Comparison of ENCODE assay signal across 18 cellular contexts in the genomic region with DNA sequence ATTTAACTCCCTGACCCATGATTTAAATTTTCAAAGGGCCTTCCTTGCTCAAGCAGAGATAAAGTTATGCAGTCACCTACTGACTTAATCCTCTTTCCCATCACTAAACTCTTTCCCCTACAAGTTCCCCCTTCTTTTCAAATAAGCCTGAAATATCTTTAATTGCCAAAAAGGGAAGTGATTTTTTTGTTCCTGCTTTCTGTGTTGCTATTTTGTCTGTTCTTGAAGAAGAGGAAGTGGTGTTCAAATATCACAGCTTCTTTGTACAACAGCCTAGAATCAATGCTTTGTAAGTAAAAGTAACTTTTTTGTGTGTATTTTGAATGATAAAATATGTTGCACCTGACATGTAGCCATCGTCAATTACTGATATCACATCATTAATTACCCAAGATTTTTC.
A peak's percentile ranks its signal among the peaks of the same experiment; 100 is the strongest.
DNase-seq lines count a peak whose midpoint lies in the region; ATAC-seq and TF ChIP-seq lines count a peak whose summit lies in the region.
"Had no signal": no experiment of that assay in that cellular context is flagged by ENCODE, and none has a peak within 500 bp of the region (broad histone marks: within the 10 kb centered on the region; RNA-seq: fewer than 3 reads in every experiment).

No MANE protein-coding gene starts in this region.

- intact Hi-C loops in activated CD4-positive, alpha-beta T cell treated with anti-CD3 and anti-CD28 coated beads, Interleukin-2, amount 10 ng/mL, durations not matched to agents 24 days and 14 days (cut with micrococcal nuclease): no loop called here
- intact Hi-C loops in Right ventricle myocardium superior (cut with DNase I): no loop called here

- POLR2A ChIA-PET in WTC11 (lab: Charles Lee): no interaction called here

- no peak overlapping the region for H3K9ac ChIP-seq in neural progenitor cell

- H3K4me3 ChIP-seq in neural progenitor cell: no peak overlapping the region
- H3K4me3 ChIP-seq: smooth muscle cell, vagina had no signal

- CTCF ChIA-PET in WTC11 (lab: Charles Lee): no interaction called here

- no peaks in the 10 kb centered on the region for H3K36me3 ChIP-seq in neural progenitor cell
- H3K36me3 ChIP-seq: vagina had no signal

- TF ChIP-seq CTCF in WTC11 (IDR thresholded peaks at IDR 0.05) (no peak), neural progenitor cell (IDR thresholded peaks at IDR 0.05) (no peak)

- H3K4me2 ChIP-seq in neural progenitor cell: peak overlapping the region; percentile 42
- H3K4me2 ChIP-seq: smooth muscle cell had no signal

- peak overlapping the region; percentile 57 for H3K27ac ChIP-seq in neural progenitor cell
- H3K27ac ChIP-seq: vagina had no signal

- no peak overlapping the region for H2AFZ ChIP-seq in neural progenitor cell (replicated peaks)

- H3K4me3 Mint-ChIP-seq in WTC11: no peak overlapping the region
- no peak overlapping the region for H3K4me3 Mint-ChIP-seq in neural progenitor cell
- no peak overlapping the region for H3K4me3 Mint-ChIP-seq in activated CD4-positive, alpha-beta T cell treated with anti-CD3 and anti-CD28 coated beads, Interleukin-2, amount 10 ng/mL, durations not matched to agents 24 days and 14 days
- H3K4me3 Mint-ChIP-seq: neural crest cell had no signal

- peak overlapping the region; percentile 3; the same call in 1 of the 2 replicates for H3K27ac Mint-ChIP-seq in WTC11
- no peak overlapping the region for H3K27ac Mint-ChIP-seq in neural progenitor cell
- H3K27ac Mint-ChIP-seq in activated CD4-positive, alpha-beta T cell treated with anti-CD3 and anti-CD28 coated beads, Interleukin-2, amount 10 ng/mL, durations not matched to agents 24 days and 14 days: no peak overlapping the region

- H3K36me3 Mint-ChIP-seq in WTC11 (no peaks in the 10 kb centered on the region), neural progenitor cell (no peaks in the 10 kb centered on the region)
- H3K36me3 Mint-ChIP-seq in activated CD4-positive, alpha-beta T cell treated with anti-CD3 and anti-CD28 coated beads, Interleukin-2, amount 10 ng/mL, durations not matched to agents 24 days and 14 days (ENCODE audit: low read depth): no peaks in the 10 kb centered on the region

- H3K27me3 Mint-ChIP-seq in WTC11 (ENCODE audit: low read depth) (no peaks in the 10 kb centered on the region), neural progenitor cell (ENCODE audit: insufficient read depth, low read depth) (no peaks in the 10 kb centered on the region)
- no peaks in the 10 kb centered on the region for H3K27me3 Mint-ChIP-seq in activated CD4-positive, alpha-beta T cell treated with anti-CD3 and anti-CD28 coated beads, Interleukin-2, amount 10 ng/mL, durations not matched to agents 24 days and 14 days

- H3K9me3 Mint-ChIP-seq in WTC11 (no peaks in the 10 kb centered on the region), neural progenitor cell (peaks cover 8% of the 10 kb centered on the region)
- H3K9me3 Mint-ChIP-seq in activated CD4-positive, alpha-beta T cell treated with anti-CD3 and anti-CD28 coated beads, Interleukin-2, amount 10 ng/mL, durations not matched to agents 24 days and 14 days: no peaks in the 10 kb centered on the region
- H3K9me3 Mint-ChIP-seq: neural crest cell had no signal

- DNase-seq in GF-D8 (lab: John Stamatoyannopoulos, UW) (peak; percentile 59), NOMO-1 treated with dmso at 0.1 percent for 144 hours (lab: John Stamatoyannopoulos, UW; ENCODE audit: unreplicated experiment) (peak; percentile 77), WTC11 (ENCODE audit: low spot score) (no peak), neural progenitor cell (ENCODE audit: low spot score) (peak; percentile 7), Right ventricle myocardium superior (no peak)
- no peak for DNase-seq in activated CD4-positive, alpha-beta T cell treated with anti-CD3 and anti-CD28 coated beads, Interleukin-2, amount 10 ng/mL, durations not matched to agents 24 days and 14 days
- DNase-seq: activated CD4-positive, alpha-beta T cell treated with anti-CD3 and anti-CD28 coated beads, Interleukin-2, amount 50 U/mL, for 48 hours; activated naive CD4-positive, alpha-beta T cell; amniotic stem cell; DMS79 treated with DMSO at 0.1 percent for 48 hours; NCI-H1436; stimulated activated CD4-positive, alpha-beta T cell treated with anti-CD3 and anti-CD28 coated beads, Interleukin-4, amount 100 ng/mL, for 4 hours; substantia nigra had no signal

- no peaks in the 10 kb centered on the region for H3K27me3 ChIP-seq in neural progenitor cell
- H3K27me3 ChIP-seq: vagina had no signal

- ATAC-seq in WTC11: no peak
- no peak for ATAC-seq in Right ventricle myocardium superior (ENCODE audit: poor library complexity)
- ATAC-seq in GM18909 (IDR thresholded peaks at IDR 0.05; ENCODE audit: poor library complexity, unreplicated experiment): no peak
- no peak for ATAC-seq in HG03521 (IDR thresholded peaks at IDR 0.05; ENCODE audit: unreplicated experiment)

- H3K4me1 Mint-ChIP-seq in WTC11 (peaks cover 12% of the 10 kb centered on the region), neural progenitor cell (peaks cover 16% of the 10 kb centered on the region)
- H3K4me1 Mint-ChIP-seq in activated CD4-positive, alpha-beta T cell treated with anti-CD3 and anti-CD28 coated beads, Interleukin-2, amount 10 ng/mL, durations not matched to agents 24 days and 14 days: no peaks in the 10 kb centered on the region

- peaks cover 9% of the 10 kb centered on the region for H3K4me1 ChIP-seq in neural progenitor cell
- H3K4me1 ChIP-seq: vagina had no signal

- H3K79me2 ChIP-seq in neural progenitor cell (ENCODE audit: low read depth): no peaks in the 10 kb centered on the region

- no peaks in the 10 kb centered on the region for H3K9me3 ChIP-seq in neural progenitor cell (ENCODE audit: low read depth)
- H3K9me3 ChIP-seq: vagina had no signal

- H3F3A ChIP-seq in neural progenitor cell (ENCODE audit: low read depth): no peaks in the 10 kb centered on the region

- H4K20me1 ChIP-seq in neural progenitor cell (ENCODE audit: low read depth): no peaks in the 10 kb centered on the region

TF ChIP-seq in WTC11, 78 proteins besides CTCF, POLR2A, EP300 and RAD21 (continues in another document):
- TF ChIP-seq CREB1 (CRISPR knock-in tag; IDR thresholded peaks at IDR 0.05): no peak
- no peak for TF ChIP-seq RELA (CRISPR knock-in tag; IDR thresholded peaks at IDR 0.05; ENCODE audit: borderline replicate concordance)
- TF ChIP-seq HMGA2 (CRISPR knock-in tag; IDR thresholded peaks at IDR 0.05): no peak
- no peak for TF ChIP-seq NFE2L1 (CRISPR knock-in tag; IDR thresholded peaks at IDR 0.05)
- no peak for TF ChIP-seq PRRX2 (CRISPR knock-in tag; IDR thresholded peaks at IDR 0.05)
- TF ChIP-seq, protein P1, sequence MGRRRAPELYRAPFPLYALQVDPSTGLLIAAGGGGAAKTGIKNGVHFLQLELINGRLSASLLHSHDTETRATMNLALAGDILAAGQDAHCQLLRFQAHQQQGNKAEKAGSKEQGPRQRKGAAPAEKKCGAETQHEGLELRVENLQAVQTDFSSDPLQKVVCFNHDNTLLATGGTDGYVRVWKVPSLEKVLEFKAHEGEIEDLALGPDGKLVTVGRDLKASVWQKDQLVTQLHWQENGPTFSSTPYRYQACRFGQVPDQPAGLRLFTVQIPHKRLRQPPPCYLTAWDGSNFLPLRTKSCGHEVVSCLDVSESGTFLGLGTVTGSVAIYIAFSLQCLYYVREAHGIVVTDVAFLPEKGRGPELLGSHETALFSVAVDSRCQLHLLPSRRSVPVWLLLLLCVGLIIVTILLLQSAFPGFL (CRISPR knock-in tag; IDR thresholded peaks at IDR 0.05; ENCODE audit: borderline replicate concordance): no peak
- no peak for TF ChIP-seq NFATC4 (CRISPR knock-in tag; IDR thresholded peaks at IDR 0.05)
- TF ChIP-seq OVOL2 (CRISPR knock-in tag; IDR thresholded peaks at IDR 0.05; ENCODE audit: borderline replicate concordance): no peak
- no peak for TF ChIP-seq MXD4 (CRISPR knock-in tag; IDR thresholded peaks at IDR 0.05; ENCODE audit: borderline replicate concordance)
- no peak for TF ChIP-seq ETV6 (CRISPR knock-in tag; IDR thresholded peaks at IDR 0.05)
- TF ChIP-seq, protein P2, sequence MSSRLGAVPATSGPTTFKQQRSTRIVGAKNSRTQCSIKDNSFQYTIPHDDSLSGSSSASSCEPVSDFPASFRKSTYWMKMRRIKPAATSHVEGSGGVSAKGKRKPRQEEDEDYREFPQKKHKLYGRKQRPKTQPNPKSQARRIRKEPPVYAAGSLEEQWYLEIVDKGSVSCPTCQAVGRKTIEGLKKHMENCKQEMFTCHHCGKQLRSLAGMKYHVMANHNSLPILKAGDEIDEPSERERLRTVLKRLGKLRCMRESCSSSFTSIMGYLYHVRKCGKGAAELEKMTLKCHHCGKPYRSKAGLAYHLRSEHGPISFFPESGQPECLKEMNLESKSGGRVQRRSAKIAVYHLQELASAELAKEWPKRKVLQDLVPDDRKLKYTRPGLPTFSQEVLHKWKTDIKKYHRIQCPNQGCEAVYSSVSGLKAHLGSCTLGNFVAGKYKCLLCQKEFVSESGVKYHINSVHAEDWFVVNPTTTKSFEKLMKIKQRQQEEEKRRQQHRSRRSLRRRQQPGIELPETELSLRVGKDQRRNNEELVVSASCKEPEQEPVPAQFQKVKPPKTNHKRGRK (CRISPR knock-in tag; IDR thresholded peaks at IDR 0.05; ENCODE audit: borderline replicate concordance): no peak
- TF ChIP-seq GABPB1 (CRISPR knock-in tag; IDR thresholded peaks at IDR 0.05): no peak
- TF ChIP-seq, protein P3, sequence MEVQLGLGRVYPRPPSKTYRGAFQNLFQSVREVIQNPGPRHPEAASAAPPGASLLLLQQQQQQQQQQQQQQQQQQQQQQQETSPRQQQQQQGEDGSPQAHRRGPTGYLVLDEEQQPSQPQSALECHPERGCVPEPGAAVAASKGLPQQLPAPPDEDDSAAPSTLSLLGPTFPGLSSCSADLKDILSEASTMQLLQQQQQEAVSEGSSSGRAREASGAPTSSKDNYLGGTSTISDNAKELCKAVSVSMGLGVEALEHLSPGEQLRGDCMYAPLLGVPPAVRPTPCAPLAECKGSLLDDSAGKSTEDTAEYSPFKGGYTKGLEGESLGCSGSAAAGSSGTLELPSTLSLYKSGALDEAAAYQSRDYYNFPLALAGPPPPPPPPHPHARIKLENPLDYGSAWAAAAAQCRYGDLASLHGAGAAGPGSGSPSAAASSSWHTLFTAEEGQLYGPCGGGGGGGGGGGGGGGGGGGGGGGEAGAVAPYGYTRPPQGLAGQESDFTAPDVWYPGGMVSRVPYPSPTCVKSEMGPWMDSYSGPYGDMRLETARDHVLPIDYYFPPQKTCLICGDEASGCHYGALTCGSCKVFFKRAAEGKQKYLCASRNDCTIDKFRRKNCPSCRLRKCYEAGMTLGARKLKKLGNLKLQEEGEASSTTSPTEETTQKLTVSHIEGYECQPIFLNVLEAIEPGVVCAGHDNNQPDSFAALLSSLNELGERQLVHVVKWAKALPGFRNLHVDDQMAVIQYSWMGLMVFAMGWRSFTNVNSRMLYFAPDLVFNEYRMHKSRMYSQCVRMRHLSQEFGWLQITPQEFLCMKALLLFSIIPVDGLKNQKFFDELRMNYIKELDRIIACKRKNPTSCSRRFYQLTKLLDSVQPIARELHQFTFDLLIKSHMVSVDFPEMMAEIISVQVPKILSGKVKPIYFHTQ (CRISPR knock-in tag; IDR thresholded peaks at IDR 0.05): no peak
- no peak for TF ChIP-seq ZNF138 (CRISPR knock-in tag; conservative IDR thresholded peaks at IDR 0.05)

Comparison
In these comparisons a context has a peak if more than half of its experiments do, and no peak if none do; other contexts are left out.
1. DNase-seq: peak in GF-D8 (single experiment), NOMO-1 treated with dmso at 0.1 percent for 144 hours (single experiment) and neural progenitor cell (single experiment); none in WTC11 (single experiment), activated CD4-positive, alpha-beta T cell treated with anti-CD3 and anti-CD28 coated beads, Interleukin-2, amount 10 ng/mL, durations not matched to agents 24 days and 14 days (single experiment) and Right ventricle myocardium superior (single experiment).